Comparison of ENCODE assay signal across 8 cellular contexts in genomic region chr14:77040059-77040308, GRCh38. TPM values are rescaled to one million over a fixed set of nuclear protein-coding genes. Genes with fewer than 3 reads are reported as not detected.
DNase-seq lines count a peak whose midpoint lies in the region; ATAC-seq and TF ChIP-seq lines count a peak whose summit lies in the region.

No MANE protein-coding gene starts in this region.

- H3K9me2 ChIP-seq in hepatocyte (replicated peaks; ENCODE audit: insufficient read depth) = no peaks in the 10 kb centered on the region

- no peak overlapping the region for H2AFZ ChIP-seq in hepatocyte

- peak overlapping the region; percentile 76 for H3K27ac ChIP-seq in WERI-Rb-1
- H3K27ac ChIP-seq in hepatocyte = peak overlapping the region; percentile 95
- peak overlapping the region; percentile 95 for H3K27ac ChIP-seq in subcutaneous abdominal adipose tissue (ENCODE audit: low read depth, low read length)

- no peak for DNase-seq in WERI-Rb-1
- DNase-seq in hepatocyte (ENCODE audit: low spot score) = no peak
- no peak for DNase-seq in GM13976 (ENCODE audit: low spot score)
- DNase-seq in cerebellum (ENCODE audit: low spot score) = no peak
- no peak for DNase-seq in HuH-7.5 (ENCODE audit: low spot score)

- H3K9me3 ChIP-seq in WERI-Rb-1 (ENCODE audit: severe bottlenecking) (no peaks in the 10 kb centered on the region), hepatocyte (ENCODE audit: low read depth) (no peaks in the 10 kb centered on the region), subcutaneous abdominal adipose tissue (ENCODE audit: control insufficient read depth in 5 of 5, low read length in 5 of 5) (no peaks in the 10 kb centered on the region)

- H3K4me1 ChIP-seq in hepatocyte (ENCODE audit: insufficient read depth) (peaks cover 74% of the 10 kb centered on the region), subcutaneous abdominal adipose tissue (ENCODE audit: control insufficient read depth in 5 of 5, insufficient read depth in 5 of 5, low read length in 5 of 5) (peaks cover 33 to 90% (median 85%) of the 10 kb centered on the region in 5 donors)

- 0% methylated on average over 10 of the region's 10 CpGs for WGBS in hepatocyte (ENCODE audit: low lambda C conversion rate, missing lambda C conversion rate)

- H3K36me3 ChIP-seq in WERI-Rb-1 (no peaks in the 10 kb centered on the region), hepatocyte (replicated peaks; ENCODE audit: insufficient read depth, low read depth) (no peaks in the 10 kb centered on the region), subcutaneous abdominal adipose tissue (ENCODE audit: control insufficient read depth in 5 of 5, insufficient read depth in 5 of 5, low read length in 5 of 5) (no peaks in the 10 kb centered on the region)

- H3K9ac ChIP-seq in subcutaneous abdominal adipose tissue (ENCODE audit: low read length in 5 of 5) = peak overlapping the region; percentile 30 to 66 (median 60)

- H3K4me3 ChIP-seq in GM12875 (ENCODE audit: low read depth, low read length) (peak overlapping the region; percentile 30), WERI-Rb-1 (ENCODE audit: low read depth, low read length) (peak overlapping the region; percentile 54), hepatocyte (peak overlapping the region; percentile 2), subcutaneous abdominal adipose tissue (ENCODE audit: low read depth in 1 of 5, low read length in 5 of 5) (peak overlapping the region; percentile 14 to 68 (median 44))

- no peaks in the 10 kb centered on the region for H4K20me1 ChIP-seq in hepatocyte (ENCODE audit: insufficient read depth, poor library complexity, severe bottlenecking)

- H3K4me2 ChIP-seq in hepatocyte = peak overlapping the region; percentile 74

- TF ChIP-seq CTCF in GM12875 (IDR thresholded peaks at IDR 0.05; ENCODE audit: borderline replicate concordance, insufficient read depth, low read depth, low read length) (no peak), WERI-Rb-1 (IDR thresholded peaks at IDR 0.05; ENCODE audit: low read depth, low read length) (no peak), hepatocyte (IDR thresholded peaks at IDR 0.05; ENCODE audit: poor library complexity) (no peak), GM13976 (IDR thresholded peaks at IDR 0.05; ENCODE audit: borderline replicate concordance, control extremely low read depth, extremely low read depth, insufficient read depth, missing control alignments) (no peak)

- in situ Hi-C loops in GM13976 (cut with MboI; ENCODE audit: low sequenced_read_pairs, unreplicated experiment) = loop anchor here (5.0 kb wide), 1 partner anchor 83 kb away; no protein-coding TSS in a partner anchor

- ATAC-seq in HG02678 (IDR thresholded peaks at IDR 0.05; ENCODE audit: unreplicated experiment) = peak; percentile 53

- H3K79me2 ChIP-seq in hepatocyte = no peaks in the 10 kb centered on the region

- H3K27me3 ChIP-seq in WERI-Rb-1 (ENCODE audit: insufficient read depth, low read depth, severe bottlenecking) = no peaks in the 10 kb centered on the region
- no peaks in the 10 kb centered on the region for H3K27me3 ChIP-seq in hepatocyte
- no peaks in the 10 kb centered on the region for H3K27me3 ChIP-seq in subcutaneous abdominal adipose tissue (ENCODE audit: control insufficient read depth in 5 of 5, insufficient read depth in 4 of 5, low read length in 5 of 5)

RNA-seq across cellular contexts. Expression of gene IRF2BPL, which starts 11.5 kb away (rescaled TPM):
- total RNA-seq in hepatocyte (26.8 and 34.5 TPM in 2 replicates), cerebellum (28.5 TPM)
- 38.9 and 52.1 TPM in 2 replicates for polyA plus RNA-seq in hepatocyte

RNA-seq across cellular contexts. Expression of gene CIPC, which starts 58.1 kb away (rescaled TPM):
- 25.6 and 29.6 TPM in 2 replicates for total RNA-seq in hepatocyte
- polyA plus RNA-seq in hepatocyte = 9.6 and 10.5 TPM in 2 replicates
- total RNA-seq in cerebellum = 40.9 TPM

Comparison
In these comparisons a context has a peak if more than half of its experiments do, and no peak if none do; other contexts are left out.
1. H3K4me3 ChIP-seq: peak in every context shown above with its lines; median percentile 54 in WERI-Rb-1; 44 in subcutaneous abdominal adipose tissue; 30 in GM12875; 2 in hepatocyte.